ENCODE assay signal across 8 cellular contexts in the genomic region with DNA sequence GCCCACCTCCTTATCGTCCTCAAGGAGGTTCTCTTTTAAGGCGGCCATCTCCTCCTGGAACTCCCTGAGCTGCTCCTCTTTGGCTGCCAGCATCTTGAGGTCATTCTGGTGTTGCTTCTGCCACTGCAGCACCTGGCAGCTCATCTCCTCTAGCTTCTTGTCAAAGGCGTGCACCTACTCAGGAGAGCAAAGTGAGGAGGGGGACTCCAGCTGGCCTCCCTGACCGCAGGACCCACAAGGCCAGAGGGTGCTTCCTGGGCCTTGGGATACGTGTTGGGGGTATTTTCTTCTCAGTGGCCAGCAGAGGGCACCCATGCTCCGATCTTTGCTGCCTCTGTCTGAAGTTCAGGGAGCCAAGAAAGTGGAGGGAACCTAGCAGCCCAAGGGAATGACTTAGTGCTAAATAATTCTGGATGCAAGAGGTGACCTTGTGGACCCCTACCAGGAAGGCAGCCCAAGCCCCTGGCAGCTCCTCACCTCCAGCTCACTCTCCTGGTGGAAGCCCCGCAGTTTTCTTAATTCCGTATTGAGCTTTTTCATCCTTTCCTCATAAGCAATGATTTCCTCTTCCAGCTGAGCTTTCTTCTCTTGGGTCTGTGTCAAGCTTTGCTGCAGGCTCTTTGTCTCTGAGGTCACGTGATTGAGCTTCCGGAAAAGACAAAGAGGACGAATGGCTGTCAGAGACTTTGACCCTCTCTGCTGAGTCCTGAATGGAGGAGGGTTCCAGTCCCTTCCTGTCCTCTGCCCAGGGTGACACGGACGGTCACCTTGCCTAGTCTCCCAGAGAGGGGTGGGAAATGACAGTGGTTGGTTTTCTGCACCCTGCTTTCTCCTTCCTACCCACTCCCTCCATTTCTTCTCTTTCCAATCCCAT. TPM values are rescaled to one million over a fixed set of nuclear protein-coding genes. Genes with fewer than 3 reads are reported as not detected.
DNase-seq lines count a peak whose midpoint lies in the region; ATAC-seq and TF ChIP-seq lines count a peak whose summit lies in the region.

No MANE protein-coding gene starts in this region.

- H3K27ac ChIP-seq in SJSA1: no peak overlapping the region

- TF ChIP-seq CTCF in AG09309 (IDR thresholded peaks at IDR 0.05; ENCODE audit: control insufficient read depth, insufficient read depth, low read depth, low read length, missing control alignments): peak; percentile 83

- H3K36me3 ChIP-seq in SJSA1: no peaks in the 10 kb centered on the region

- ATAC-seq in GM19043 (IDR thresholded peaks at IDR 0.05; ENCODE audit: low read depth, unreplicated experiment): peak; percentile 50

- DNase-seq in AG09309 (ENCODE audit: low read depth) (peak; percentile 34), M059J (ENCODE audit: low read depth) (peak; percentile 72), SJSA1 (ENCODE audit: low read depth in 1 of 2, low spot score in 2 of 2) (peak; percentile 52 to 63), head of caudate nucleus (peak; percentile 59 to 93 (median 83)), pons (ENCODE audit: low spot score) (peak; percentile 85), ureter (ENCODE audit: low spot score) (peak; percentile 68)
- DNase-seq in activated naive CD4-positive, alpha-beta T cell treated with anti-CD3 and anti-CD28 coated beads, Interleukin-2, amount 50 U/mL, for 16 hours: peak; percentile 62

- H3K4me3 ChIP-seq in AG09309 (ENCODE audit: control insufficient read depth, low read depth, low read length) (no peak overlapping the region), SJSA1 (no peak overlapping the region)

- H3K9me3 ChIP-seq in SJSA1 (replicated peaks): 0 out of 2 replicates have a peak, but pooled peaks cover 2% of the 10 kb centered on the region

- H3K27me3 ChIP-seq in SJSA1 (replicated peaks): no peaks in the 10 kb centered on the region

- H3K4me1 ChIP-seq in SJSA1 (replicated peaks): peaks cover 8% of the 10 kb centered on the region; the same call in 1 of the 2 replicates

- intact Hi-C loops in head of caudate nucleus (cut with DNase I): no loop called here

RNA-seq across cellular contexts. Expression of a gene that starts 31.4 kb away (rescaled TPM):
- 15.5 and 32.3 TPM in 2 replicates for total RNA-seq in M059J (2014; rRNA removed; shearing (Covaris generic))
- 50.9 and 67.1 TPM in 2 replicates for total RNA-seq in SJSA1 (2014; rRNA removed; shearing (Covaris generic))
- total RNA-seq in ureter: 50.1 TPM

RNA-seq across cellular contexts. Expression of a gene that starts 31.6 kb away (rescaled TPM):
- 10.9 and 12.0 TPM in 2 replicates for total RNA-seq in M059J (2014; rRNA removed; shearing (Covaris generic))
- total RNA-seq in SJSA1 (2014; rRNA removed; shearing (Covaris generic)): 11.7 and 26.0 TPM in 2 replicates
- 13.9 TPM for total RNA-seq in ureter

RNA-seq across cellular contexts. Expression of a gene that starts 47.0 kb away (rescaled TPM):
- 0.30 and 1.0 TPM in 2 replicates for total RNA-seq in M059J (2014; rRNA removed; shearing (Covaris generic))
- total RNA-seq in SJSA1 (2014; rRNA removed; shearing (Covaris generic)): 0.69 TPM in 1 of 2 replicates, not detected in the other
- total RNA-seq in ureter: 1.6 TPM

Comparison
In these comparisons a context has a peak if more than half of its experiments do, and no peak if none do; other contexts are left out.
1. DNase-seq: peak in every context shown above with its lines; median percentile 85 in pons; 83 in head of caudate nucleus; 72 in M059J; 68 in ureter; 62 in activated naive CD4-positive, alpha-beta T cell treated with anti-CD3 and anti-CD28 coated beads, Interleukin-2, amount 50 U/mL, for 16 hours; 58 in SJSA1; 34 in AG09309.